Comparison of ENCODE assay signal across 17 cellular contexts in genomic region chr10:5589071-5589962, GRCh38.
A peak's percentile ranks its signal among the peaks of the same experiment; 100 is the strongest.
DNase-seq lines count a peak whose midpoint lies in the region; ATAC-seq, FAIRE-seq and TF ChIP-seq lines count a peak whose summit lies in the region.
"Had no signal": no experiment of that assay in that cellular context is flagged by ENCODE, and none has a peak within 500 bp of the region (broad histone marks: within the 10 kb centered on the region; RNA-seq: fewer than 3 reads in every experiment).

No MANE protein-coding gene starts in this region.

- peak overlapping the region; percentile 0 for H3K18ac ChIP-seq in mesendoderm (ENCODE audit: low read length)

- TF ChIP-seq CTCF in astrocyte (IDR thresholded peaks at IDR 0.05; ENCODE audit: insufficient read depth, low read depth, low read length): no peak
- no peak for TF ChIP-seq CTCF in CD8-positive, alpha-beta T cell (IDR thresholded peaks at IDR 0.05)

- H3K9me3 ChIP-seq in astrocyte (ENCODE audit: insufficient read depth, low read depth, low read length): no peaks in the 10 kb centered on the region
- H3K9me3 ChIP-seq in CD8-positive, alpha-beta T cell (ENCODE audit: low read length): no peaks in the 10 kb centered on the region

- no peaks in the 10 kb centered on the region for H3K79me2 ChIP-seq in astrocyte (ENCODE audit: insufficient read depth, low read length)
- no peaks in the 10 kb centered on the region for H3K79me2 ChIP-seq in mesendoderm (ENCODE audit: control insufficient read depth, insufficient read depth, low read length)

- no peaks in the 10 kb centered on the region for H4K20me1 ChIP-seq in astrocyte (ENCODE audit: insufficient read depth, low read length)

- no peak overlapping the region for H3K4me3 Mint-ChIP-seq in stimulated activated naive CD8-positive, alpha-beta T cell treated with anti-CD3 and anti-CD28 coated beads, Interleukin-15, amount 100 ng/mL, for 72 hours
- no peak overlapping the region for H3K4me3 Mint-ChIP-seq in astrocyte (ENCODE audit: unreplicated experiment)
- H3K4me3 Mint-ChIP-seq in CD8-positive, alpha-beta T cell: no peak overlapping the region
- H3K4me3 Mint-ChIP-seq: activated CD4-positive, alpha-beta T cell treated with anti-CD3 and anti-CD28 coated beads, Interleukin-2, amount 10 ng/mL, durations not matched to agents 7 days and 5 days had no signal

- H3K27ac Mint-ChIP-seq in stimulated activated naive CD8-positive, alpha-beta T cell treated with anti-CD3 and anti-CD28 coated beads, Interleukin-15, amount 100 ng/mL, for 72 hours: no peak overlapping the region
- peak overlapping the region; percentile 60 for H3K27ac Mint-ChIP-seq in astrocyte (ENCODE audit: unreplicated experiment)
- H3K27ac Mint-ChIP-seq in CD8-positive, alpha-beta T cell: no peak overlapping the region
- H3K27ac Mint-ChIP-seq: activated CD4-positive, alpha-beta T cell treated with anti-CD3 and anti-CD28 coated beads, Interleukin-2, amount 10 ng/mL, durations not matched to agents 7 days and 5 days had no signal

- H3K27me3 ChIP-seq in astrocyte (ENCODE audit: insufficient read depth, low read length) (no peaks in the 10 kb centered on the region), mesendoderm (ENCODE audit: insufficient read depth, low read length, poor library complexity) (no peaks in the 10 kb centered on the region)
- no peaks in the 10 kb centered on the region for H3K27me3 ChIP-seq in CD8-positive, alpha-beta T cell (ENCODE audit: insufficient read depth, low read length)

- H3K56ac ChIP-seq in mesendoderm (ENCODE audit: low read length): peak overlapping the region; percentile 67

- no CpG with 5 or more reads among the region's 19 CpGs for WGBS in mesendoderm (ENCODE audit: extremely low coverage, insufficient coverage, low lambda C conversion rate)

- H3K4me1 Mint-ChIP-seq in stimulated activated naive CD8-positive, alpha-beta T cell treated with anti-CD3 and anti-CD28 coated beads, Interleukin-15, amount 100 ng/mL, for 72 hours: peaks cover 16% of the 10 kb centered on the region
- peaks cover 36% of the 10 kb centered on the region for H3K4me1 Mint-ChIP-seq in astrocyte (ENCODE audit: low read depth, unreplicated experiment)
- H3K4me1 Mint-ChIP-seq in CD8-positive, alpha-beta T cell (ENCODE audit: low read depth): peaks cover 6% of the 10 kb centered on the region

- H3K4me1 ChIP-seq in astrocyte (ENCODE audit: insufficient read depth, low read length): peaks cover 33% of the 10 kb centered on the region
- H3K4me1 ChIP-seq in mesendoderm (ENCODE audit: control insufficient read depth, low read depth, low read length): peaks cover 2% of the 10 kb centered on the region
- H3K4me1 ChIP-seq in CD8-positive, alpha-beta T cell (ENCODE audit: insufficient read depth, low read length): no peaks in the 10 kb centered on the region

- no peak overlapping the region for H2BK120ac ChIP-seq in mesendoderm (ENCODE audit: low read depth, low read length)

- no peak overlapping the region for H3K4ac ChIP-seq in mesendoderm (ENCODE audit: low read depth, low read length)

- H4K5ac ChIP-seq in mesendoderm (ENCODE audit: low read length): no peak overlapping the region

- H3K79me1 ChIP-seq in mesendoderm (ENCODE audit: low read length): no peaks in the 10 kb centered on the region

- H2BK15ac ChIP-seq in mesendoderm (replicated peaks; ENCODE audit: low read depth): no peak overlapping the region

- no peak overlapping the region for H2BK5ac ChIP-seq in mesendoderm (ENCODE audit: low read length)

- no peak overlapping the region for H2AK5ac ChIP-seq in mesendoderm (ENCODE audit: low read length)

- CTCF ChIA-PET in CD8-positive, alpha-beta T cell (lab: Charles Lee): interaction anchor here (0.9 kb wide), 1 partner anchor 126 kb away, joined by 3 read pairs; no protein-coding TSS in a partner anchor

- H3K4me2 ChIP-seq in astrocyte (ENCODE audit: low read length) (peak overlapping the region; percentile 42), mesendoderm (ENCODE audit: low read length) (no peak overlapping the region)

- no peak overlapping the region for H3K23ac ChIP-seq in mesendoderm (ENCODE audit: low read length)

- H3K27me3 Mint-ChIP-seq in stimulated activated naive CD8-positive, alpha-beta T cell treated with anti-CD3 and anti-CD28 coated beads, Interleukin-15, amount 100 ng/mL, for 72 hours: peaks cover 31% of the 10 kb centered on the region
- H3K27me3 Mint-ChIP-seq in astrocyte (ENCODE audit: low read depth, unreplicated experiment): peaks cover 5% of the 10 kb centered on the region
- H3K27me3 Mint-ChIP-seq in CD8-positive, alpha-beta T cell (ENCODE audit: low read depth): peaks cover 21% of the 10 kb centered on the region

- no peak for DNase-seq in stimulated activated naive CD8-positive, alpha-beta T cell treated with anti-CD3 and anti-CD28 coated beads, Interleukin-15, amount 100 ng/mL, for 72 hours
- DNase-seq in stimulated activated naive CD8-positive, alpha-beta T cell treated with anti-CD3 and anti-CD28 coated beads, Interleukin-15, Interleukin-2, amounts not matched to agents 100 U/mL and 50 U/mL, for 24 hours: no peak
- no peak for DNase-seq in astrocyte (ENCODE audit: low read depth)
- DNase-seq in mesendoderm: no peak
- no peak for DNase-seq in CD8-positive, alpha-beta T cell
- DNase-seq in NCI-H2171 (lab: John Stamatoyannopoulos, UW): no peak
- DNase-seq in NCI-H146 treated with DMSO at 0.1 percent for 48 hours (lab: John Stamatoyannopoulos, UW; ENCODE audit: unreplicated experiment): no peak
- no peak for DNase-seq in activated T-cell treated with anti-CD3 and anti-CD28 coated beads, Interleukin-2, amount 50 U/mL, for 48 hours
- DNase-seq: activated CD4-positive, alpha-beta T cell treated with anti-CD3 and anti-CD28 coated beads, Interleukin-2, amount 10 ng/mL, durations not matched to agents 7 days and 5 days; erythroblast; GF-D8; NCI-H2029 treated with DMSO at 0.1 percent for 48 hours; NCI-H748 treated with DMSO at 0.1 percent for 48 hours; Right ventricle myocardium superior; T-helper 9 cell had no signal

- FAIRE-seq in astrocyte (lab: Jason Lieb, UNC): no peak
- FAIRE-seq: colon had no signal

- no peaks in the 10 kb centered on the region for H3K9me3 Mint-ChIP-seq in stimulated activated naive CD8-positive, alpha-beta T cell treated with anti-CD3 and anti-CD28 coated beads, Interleukin-15, amount 100 ng/mL, for 72 hours
- peaks cover 3% of the 10 kb centered on the region for H3K9me3 Mint-ChIP-seq in astrocyte (ENCODE audit: unreplicated experiment)
- no peaks in the 10 kb centered on the region for H3K9me3 Mint-ChIP-seq in CD8-positive, alpha-beta T cell
- H3K9me3 Mint-ChIP-seq: activated CD4-positive, alpha-beta T cell treated with anti-CD3 and anti-CD28 coated beads, Interleukin-2, amount 10 ng/mL, durations not matched to agents 7 days and 5 days had no signal

- intact Hi-C loops in CD8-positive, alpha-beta T cell (cut with DNase I, micrococcal nuclease): no loop called here

- H3K4me3 ChIP-seq in astrocyte (ENCODE audit: insufficient read depth, low read depth, low read length): no peak overlapping the region
- no peak overlapping the region for H3K4me3 ChIP-seq in mesendoderm (ENCODE audit: low read length)
- H3K4me3 ChIP-seq in CD8-positive, alpha-beta T cell (ENCODE audit: low read depth, low read length): no peak overlapping the region

- peak; percentile 18 for ATAC-seq in stimulated activated naive CD8-positive, alpha-beta T cell treated with anti-CD3 and anti-CD28 coated beads, Interleukin-15, amount 100 ng/mL, for 72 hours
- ATAC-seq in stimulated activated naive CD8-positive, alpha-beta T cell treated with anti-CD3 and anti-CD28 coated beads, Interleukin-15, Interleukin-2, amounts not matched to agents 100 U/mL and 50 U/mL, for 24 hours: no peak
- no peak for ATAC-seq in CD8-positive, alpha-beta T cell

- POLR2A ChIA-PET in CD8-positive, alpha-beta T cell (lab: Charles Lee): no interaction called here

- H3K9ac ChIP-seq in astrocyte (ENCODE audit: low read length) (peak overlapping the region; percentile 13), mesendoderm (ENCODE audit: low read length) (no peak overlapping the region)

- H3K27ac ChIP-seq in astrocyte (ENCODE audit: low read depth, low read length) (peak overlapping the region; percentile 35), mesendoderm (ENCODE audit: low read depth, low read length) (no peak overlapping the region)
- no peak overlapping the region for H3K27ac ChIP-seq in CD8-positive, alpha-beta T cell (ENCODE audit: low read depth, low read length)
- H3K27ac ChIP-seq: HL-60 had no signal

- no peak overlapping the region for H4K8ac ChIP-seq in mesendoderm (ENCODE audit: low read depth, low read length)

- H3K36me3 Mint-ChIP-seq in astrocyte (ENCODE audit: low read depth, unreplicated experiment): no peaks in the 10 kb centered on the region
- no peaks in the 10 kb centered on the region for H3K36me3 Mint-ChIP-seq in CD8-positive, alpha-beta T cell

- H2AFZ ChIP-seq in astrocyte (ENCODE audit: low read depth, low read length): peak overlapping the region; percentile 30

- H3K36me3 ChIP-seq in astrocyte (ENCODE audit: insufficient read depth, low read length) (no peaks in the 10 kb centered on the region), mesendoderm (ENCODE audit: control insufficient read depth, insufficient read depth, low read length) (no peaks in the 10 kb centered on the region)
- H3K36me3 ChIP-seq in CD8-positive, alpha-beta T cell (ENCODE audit: insufficient read depth, low read length): no peaks in the 10 kb centered on the region
